Comparison of ENCODE assay signal across 2 cellular contexts in genomic region chr5:1086137-1086536, GRCh38.
TF ChIP-seq lines count a peak whose summit lies in the region.

No MANE protein-coding gene starts in this region.

TF ChIP-seq in A549, 52 proteins besides CTCF, POLR2A, EP300 and RAD21:
- TF ChIP-seq, protein P1, sequence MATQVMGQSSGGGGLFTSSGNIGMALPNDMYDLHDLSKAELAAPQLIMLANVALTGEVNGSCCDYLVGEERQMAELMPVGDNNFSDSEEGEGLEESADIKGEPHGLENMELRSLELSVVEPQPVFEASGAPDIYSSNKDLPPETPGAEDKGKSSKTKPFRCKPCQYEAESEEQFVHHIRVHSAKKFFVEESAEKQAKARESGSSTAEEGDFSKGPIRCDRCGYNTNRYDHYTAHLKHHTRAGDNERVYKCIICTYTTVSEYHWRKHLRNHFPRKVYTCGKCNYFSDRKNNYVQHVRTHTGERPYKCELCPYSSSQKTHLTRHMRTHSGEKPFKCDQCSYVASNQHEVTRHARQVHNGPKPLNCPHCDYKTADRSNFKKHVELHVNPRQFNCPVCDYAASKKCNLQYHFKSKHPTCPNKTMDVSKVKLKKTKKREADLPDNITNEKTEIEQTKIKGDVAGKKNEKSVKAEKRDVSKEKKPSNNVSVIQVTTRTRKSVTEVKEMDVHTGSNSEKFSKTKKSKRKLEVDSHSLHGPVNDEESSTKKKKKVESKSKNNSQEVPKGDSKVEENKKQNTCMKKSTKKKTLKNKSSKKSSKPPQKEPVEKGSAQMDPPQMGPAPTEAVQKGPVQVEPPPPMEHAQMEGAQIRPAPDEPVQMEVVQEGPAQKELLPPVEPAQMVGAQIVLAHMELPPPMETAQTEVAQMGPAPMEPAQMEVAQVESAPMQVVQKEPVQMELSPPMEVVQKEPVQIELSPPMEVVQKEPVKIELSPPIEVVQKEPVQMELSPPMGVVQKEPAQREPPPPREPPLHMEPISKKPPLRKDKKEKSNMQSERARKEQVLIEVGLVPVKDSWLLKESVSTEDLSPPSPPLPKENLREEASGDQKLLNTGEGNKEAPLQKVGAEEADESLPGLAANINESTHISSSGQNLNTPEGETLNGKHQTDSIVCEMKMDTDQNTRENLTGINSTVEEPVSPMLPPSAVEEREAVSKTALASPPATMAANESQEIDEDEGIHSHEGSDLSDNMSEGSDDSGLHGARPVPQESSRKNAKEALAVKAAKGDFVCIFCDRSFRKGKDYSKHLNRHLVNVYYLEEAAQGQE (IDR thresholded peaks at IDR 0.05), result peak; percentile 49; the same call in 1 of the 2 replicates
- TF ChIP-seq PHF8 (IDR thresholded peaks at IDR 0.05; ENCODE audit: borderline replicate concordance, low read depth), result no peak

TF ChIP-seq in GM23338, 12 proteins besides CTCF, POLR2A, EP300 and RAD21:
- TF ChIP-seq, protein P1 (IDR thresholded peaks at IDR 0.05; ENCODE audit: unreplicated experiment), result peak; percentile 62
- TF ChIP-seq ZNF114 (CRISPR knock-in tag; IDR thresholded peaks at IDR 0.05), result no peak
TF ChIP-seq in GM23338: peak in this region for 1.
